Comparison of ENCODE assay signal across 1 cellular context in the genomic region with DNA sequence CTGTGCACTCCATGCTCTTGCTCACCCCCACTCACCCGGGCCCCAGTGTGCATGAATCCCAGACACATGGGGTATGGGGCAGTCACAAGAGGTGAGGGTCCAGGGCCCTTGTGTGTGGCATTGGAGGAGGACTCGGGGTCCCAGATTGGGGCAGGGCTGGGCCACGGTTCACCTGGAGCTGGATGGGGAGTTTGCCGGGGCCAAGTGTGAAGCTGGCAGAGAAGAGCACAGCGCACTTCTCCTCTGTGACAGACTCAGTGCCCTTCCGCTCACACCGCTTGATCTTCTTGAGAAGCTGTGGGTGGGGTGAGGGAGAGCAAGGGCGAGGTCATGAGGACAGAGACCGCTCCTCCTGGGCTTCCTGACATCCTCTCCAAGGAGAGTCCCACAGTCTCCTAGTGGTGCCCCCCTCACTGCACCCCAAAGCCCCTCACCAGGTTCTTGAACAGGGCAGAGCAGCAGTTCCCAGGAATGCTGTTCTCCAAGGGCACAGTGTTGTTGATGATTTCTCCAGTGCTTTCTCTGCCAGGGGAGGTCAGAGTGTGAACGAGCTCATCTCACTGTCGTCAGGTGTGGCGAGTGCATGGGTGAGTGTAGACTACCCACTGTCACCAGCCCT.
TF ChIP-seq lines count a peak whose summit lies in the region.

No MANE protein-coding gene starts in this region.

TF ChIP-seq in WTC11, 78 proteins besides CTCF, POLR2A, EP300 and RAD21 (continued from another document):
- TF ChIP-seq, protein P1, sequence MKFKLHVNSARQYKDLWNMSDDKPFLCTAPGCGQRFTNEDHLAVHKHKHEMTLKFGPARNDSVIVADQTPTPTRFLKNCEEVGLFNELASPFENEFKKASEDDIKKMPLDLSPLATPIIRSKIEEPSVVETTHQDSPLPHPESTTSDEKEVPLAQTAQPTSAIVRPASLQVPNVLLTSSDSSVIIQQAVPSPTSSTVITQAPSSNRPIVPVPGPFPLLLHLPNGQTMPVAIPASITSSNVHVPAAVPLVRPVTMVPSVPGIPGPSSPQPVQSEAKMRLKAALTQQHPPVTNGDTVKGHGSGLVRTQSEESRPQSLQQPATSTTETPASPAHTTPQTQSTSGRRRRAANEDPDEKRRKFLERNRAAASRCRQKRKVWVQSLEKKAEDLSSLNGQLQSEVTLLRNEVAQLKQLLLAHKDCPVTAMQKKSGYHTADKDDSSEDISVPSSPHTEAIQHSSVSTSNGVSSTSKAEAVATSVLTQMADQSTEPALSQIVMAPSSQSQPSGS (CRISPR knock-in tag; IDR thresholded peaks at IDR 0.05; ENCODE audit: borderline replicate concordance, low read depth), result no peak
